18 cellular contexts compared by ENCODE assay signal in the genomic region with DNA sequence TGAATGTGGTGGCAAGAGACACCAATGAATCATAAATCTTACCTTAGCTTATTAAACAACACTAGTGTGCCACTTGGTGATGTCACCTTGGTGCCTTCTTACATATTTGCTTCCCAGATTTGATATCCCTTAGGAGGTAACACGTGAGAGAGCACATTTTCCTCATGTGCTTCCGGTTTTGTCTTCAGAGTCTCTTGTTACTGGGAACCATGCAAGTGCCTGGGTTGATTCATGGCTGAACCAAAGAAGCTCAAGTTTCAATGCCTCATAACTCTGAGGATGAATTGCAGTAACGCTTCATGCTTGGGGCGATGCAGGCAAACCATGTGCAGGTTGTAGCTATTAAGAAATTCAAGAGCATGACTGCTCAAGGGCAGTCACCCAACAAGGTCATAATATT.
DNase-seq lines count a peak whose midpoint lies in the region; ATAC-seq lines count a peak whose summit lies in the region.
"Had no signal": no experiment of that assay in that cellular context is flagged by ENCODE, and none has a peak within 500 bp of the region (broad histone marks: within the 10 kb centered on the region; RNA-seq: fewer than 3 reads in every experiment).

No MANE protein-coding gene starts in this region.

- H3K9me3 ChIP-seq in right cardiac atrium (ENCODE audit: control insufficient read depth, low read length): no peaks in the 10 kb centered on the region
- H3K9me3 ChIP-seq: suprapubic skin had no signal

- WGBS in right cardiac atrium: 52% methylated on average over 4 of the region's 4 CpGs

- H3K4me3 ChIP-seq in right cardiac atrium (ENCODE audit: low read length): no peak overlapping the region
- H3K4me3 ChIP-seq: suprapubic skin had no signal

- no peaks in the 10 kb centered on the region for H3K4me1 ChIP-seq in right cardiac atrium (ENCODE audit: control insufficient read depth, insufficient read depth, low read length)
- H3K4me1 ChIP-seq: suprapubic skin had no signal

- no peaks in the 10 kb centered on the region for H3K27me3 ChIP-seq in right cardiac atrium (ENCODE audit: control insufficient read depth, insufficient read depth)

- DNase-seq in DMS 273 (lab: John Stamatoyannopoulos, UW; ENCODE audit: unreplicated experiment) (peak; percentile 16), DMS 273 treated with DMSO at 0.1 percent for 48 hours (lab: John Stamatoyannopoulos, UW) (no peak), NCI-H345 (lab: John Stamatoyannopoulos, UW) (peak; percentile 58), fibroblast of gingiva (ENCODE audit: low read depth) (peak; percentile 71), stromal cell of bone marrow (ENCODE audit: low read depth) (peak; percentile 25), pons (ENCODE audit: low spot score) (no peak), right cardiac atrium (no peak)
- DNase-seq: activated CD4-positive, alpha-beta T cell treated with anti-CD3 and anti-CD28 coated beads for 36 hours; effector CD4-positive, alpha-beta T cell; head of caudate nucleus; left cardiac atrium; natural killer cell; NCI-H1694 treated with DMSO at 0.1 percent for 48 hours; OCI-M1; T-helper 1 cell had no signal

- ATAC-seq in right cardiac atrium (no peak), GM21381 (IDR thresholded peaks at IDR 0.05; ENCODE audit: unreplicated experiment) (no peak)
- ATAC-seq: activated CD4-positive, alpha-beta T cell treated with anti-CD3 and anti-CD28 coated beads for 36 hours; left cardiac atrium; natural killer cell had no signal

- no peak overlapping the region for H3K27ac ChIP-seq in right cardiac atrium (ENCODE audit: low read length)
- H3K27ac ChIP-seq: 22Rv1, suprapubic skin had no signal

- intact Hi-C loops in right cardiac atrium (cut with DNase I): no loop called here

Comparison
In these comparisons a context has a peak if more than half of its experiments do, and no peak if none do; other contexts are left out.
1. DNase-seq: peak in DMS 273 (single experiment), NCI-H345 (single experiment), fibroblast of gingiva (single experiment) and stromal cell of bone marrow (single experiment); none in DMS 273 treated with DMSO at 0.1 percent for 48 hours (single experiment), pons (single experiment) and right cardiac atrium (0 of 3).